Comparison of ENCODE assay signal across 8 cellular contexts in genomic region chr10:63083904-63084689, GRCh38. TPM values are rescaled to one million over a fixed set of nuclear protein-coding genes. Genes with fewer than 3 reads are reported as not detected.
A peak's percentile ranks its signal among the peaks of the same experiment; 100 is the strongest.
DNase-seq lines count a peak whose midpoint lies in the region; ATAC-seq and TF ChIP-seq lines count a peak whose summit lies in the region.

No MANE protein-coding gene starts in this region.

- no peak overlapping the region for H3K27ac Mint-ChIP-seq in activated CD8-positive, alpha-beta T cell treated with anti-CD3 and anti-CD28 coated beads for 36 hours
- H3K27ac Mint-ChIP-seq in naive B cell = no peak overlapping the region

- H3K9me3 Mint-ChIP-seq in activated CD8-positive, alpha-beta T cell treated with anti-CD3 and anti-CD28 coated beads for 36 hours = no peaks in the 10 kb centered on the region
- no peaks in the 10 kb centered on the region for H3K9me3 Mint-ChIP-seq in naive B cell

- H3K36me3 ChIP-seq in esophagus squamous epithelium = no peaks in the 10 kb centered on the region

- peaks cover 0 to 1% (median 0%) of the 10 kb centered on the region in 4 donors for H3K27me3 ChIP-seq in esophagus squamous epithelium

- POLR2A ChIA-PET in activated CD8-positive, alpha-beta T cell treated with anti-CD3 and anti-CD28 coated beads for 36 hours (lab: Charles Lee) = interaction anchor here (0.5 kb wide), 1 partner anchor 496 kb away, joined by 3 read pairs; no protein-coding TSS in a partner anchor

- intact Hi-C loops in activated CD8-positive, alpha-beta T cell treated with anti-CD3 and anti-CD28 coated beads for 36 hours (cut with micrococcal nuclease) = loop anchor here (5.0 to 10.0 kb wide), 5 partner anchors 73 to 639 kb away; partner anchors contain the start of gene EGR2
- intact Hi-C loops in esophagus squamous epithelium (cut with DNase I) = no loop called here

- no peaks in the 10 kb centered on the region for H3K9me3 ChIP-seq in esophagus squamous epithelium

- DNase-seq in C1 segment of cervical spinal cord (lab: John Stamatoyannopoulos, UW) (peak in 9 of 14 donors; percentile 3 to 26 (median 9)), NCI-H748 (lab: John Stamatoyannopoulos, UW; ENCODE audit: unreplicated experiment) (peak; percentile 68), esophagus squamous epithelium (lab: John Stamatoyannopoulos, UW) (no peak), naive B cell (peak; percentile 49), substantia nigra (lab: John Stamatoyannopoulos, UW) (peak in 34 of 49 donors; percentile 1 to 69 (median 15))
- DNase-seq in activated CD8-positive, alpha-beta T cell treated with anti-CD3 and anti-CD28 coated beads for 36 hours = peak; percentile 61

- ATAC-seq in GM18909 (IDR thresholded peaks at IDR 0.05; ENCODE audit: poor library complexity, unreplicated experiment) (peak; percentile 79), HG03460 (IDR thresholded peaks at IDR 0.05; ENCODE audit: unreplicated experiment) (peak; percentile 77), naive B cell (ENCODE audit: low read depth in 2 of 2) (peak; percentile 74 to 83)
- peak; percentile 75 for ATAC-seq in activated CD8-positive, alpha-beta T cell treated with anti-CD3 and anti-CD28 coated beads for 36 hours

- H3K27ac ChIP-seq in esophagus squamous epithelium = no peak overlapping the region
- H3K27ac ChIP-seq in substantia nigra (ENCODE audit: low read depth, low read length, poor library complexity, severe bottlenecking) = no peak overlapping the region

- no peak for TF ChIP-seq POLR2A in esophagus squamous epithelium (IDR thresholded peaks at IDR 0.05)

- H3K27me3 Mint-ChIP-seq in activated CD8-positive, alpha-beta T cell treated with anti-CD3 and anti-CD28 coated beads for 36 hours = peaks cover 16% of the 10 kb centered on the region
- peaks cover 17 to 26% (median 23%) of the 10 kb centered on the region in 3 donors for H3K27me3 Mint-ChIP-seq in naive B cell

- peaks cover 0 to 9% (median 0%) of the 10 kb centered on the region in 3 donors for H3K4me1 ChIP-seq in esophagus squamous epithelium

- H3K36me3 Mint-ChIP-seq in activated CD8-positive, alpha-beta T cell treated with anti-CD3 and anti-CD28 coated beads for 36 hours (ENCODE audit: low read depth) = no peaks in the 10 kb centered on the region
- H3K36me3 Mint-ChIP-seq in naive B cell = no peaks in the 10 kb centered on the region

- no peaks in the 10 kb centered on the region for H3K4me1 Mint-ChIP-seq in activated CD8-positive, alpha-beta T cell treated with anti-CD3 and anti-CD28 coated beads for 36 hours (ENCODE audit: low read depth)
- no peaks in the 10 kb centered on the region for H3K4me1 Mint-ChIP-seq in naive B cell

- TF ChIP-seq CTCF in activated CD8-positive, alpha-beta T cell treated with anti-CD3 and anti-CD28 coated beads for 36 hours (IDR thresholded peaks at IDR 0.05) = peak; percentile 75
- TF ChIP-seq CTCF in esophagus squamous epithelium (IDR thresholded peaks at IDR 0.05) = peak; percentile 33 to 71 (median 60)

- WGBS in esophagus squamous epithelium, 2 donors = 15% methylated on average over 7 of the region's 7 CpGs

- CTCF ChIA-PET in activated CD8-positive, alpha-beta T cell treated with anti-CD3 and anti-CD28 coated beads for 36 hours (lab: Charles Lee) = interaction anchor here (0.7 to 3.2 kb wide), 23 partner anchors 19 to 646 kb away, joined by 3 to 17 read pairs (median 4); no protein-coding TSS in a partner anchor

- no peak overlapping the region for H3K4me3 Mint-ChIP-seq in activated CD8-positive, alpha-beta T cell treated with anti-CD3 and anti-CD28 coated beads for 36 hours
- no peak overlapping the region for H3K4me3 Mint-ChIP-seq in naive B cell

- H3K4me3 ChIP-seq in esophagus squamous epithelium = no peak overlapping the region

RNA-seq across cellular contexts. Expression of gene NRBF2, which starts 49.0 kb away (rescaled TPM):
- total RNA-seq in activated CD8-positive, alpha-beta T cell treated with anti-CD3 and anti-CD28 coated beads for 36 hours = 10 to 100 TPM; 23.1 to 24.1 TPM
- total RNA-seq in esophagus squamous epithelium = 10 to 100 TPM; 12.2 to 16.6 (median 14.7) TPM
- polyA plus RNA-seq in naive B cell (ENCODE audit: low read depth in 6 of 6) = 10 to 100 TPM; 18.9 to 38.1 (median 25.4) TPM
